8 cellular contexts compared by ENCODE assay signal in the genomic region with DNA sequence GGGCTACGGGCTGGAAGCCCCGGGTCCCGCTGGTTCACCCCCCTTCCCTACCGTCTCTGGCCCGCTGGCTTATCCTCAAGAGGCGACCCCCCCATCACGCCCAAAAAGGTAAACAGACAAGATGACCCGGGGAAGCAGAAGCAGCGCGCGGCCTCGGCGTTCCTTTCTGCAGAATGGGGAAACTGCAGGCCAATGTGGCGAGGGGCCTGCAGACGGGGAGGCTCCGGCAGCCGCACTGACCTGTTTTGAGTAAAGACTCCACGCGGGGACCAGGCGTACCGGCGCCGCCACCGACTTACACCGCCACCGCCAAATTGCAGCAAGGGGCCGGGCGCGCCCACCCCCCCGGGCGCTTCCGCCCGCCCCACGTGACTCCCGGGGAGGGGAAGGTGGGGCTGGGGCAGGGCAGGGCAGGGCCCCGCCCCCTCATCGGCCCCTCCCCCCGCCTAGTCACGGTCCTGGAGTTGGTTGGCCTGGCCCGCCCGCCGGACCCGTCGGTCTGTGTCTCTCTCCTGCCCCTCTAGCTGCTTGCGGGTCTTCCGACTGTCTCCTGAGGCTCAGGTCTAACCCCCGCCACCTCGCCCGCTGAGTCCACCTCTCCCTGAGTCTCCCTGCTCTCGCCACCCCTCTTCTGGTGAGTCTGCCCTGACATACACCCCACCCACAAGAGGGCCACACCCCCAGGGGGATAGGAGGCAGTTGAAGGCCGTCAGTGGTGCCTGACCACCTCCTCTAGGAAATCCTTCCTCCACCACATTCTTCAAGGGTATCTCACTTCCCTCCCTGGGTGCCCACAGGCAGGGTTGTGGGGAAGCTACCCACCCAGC. TPM values are rescaled to one million over a fixed set of nuclear protein-coding genes. Genes with fewer than 3 reads are reported as not detected.
DNase-seq lines count a peak whose midpoint lies in the region; ATAC-seq and TF ChIP-seq lines count a peak whose summit lies in the region.

A gene (minus strand): TSS at position 321 of the 827 bp plus-strand sequence. CDS start 25,280 bp downstream, outside the sequence.

- H4K20me1 ChIP-seq in KMS-11 (ENCODE audit: insufficient read depth) = no peaks in the 10 kb centered on the region

- H4K8ac ChIP-seq in trophoblast cell (ENCODE audit: low read depth, low read length) = peak within 1 kb of the TSS; percentile 72

- peak within 1 kb of the TSS; percentile 78 for H2BK120ac ChIP-seq in trophoblast cell (ENCODE audit: insufficient read depth, low read length, poor library complexity)

- peak within 1 kb of the TSS; percentile 93 for H4K91ac ChIP-seq in trophoblast cell (ENCODE audit: low read depth, low read length)

- H3K4me3 ChIP-seq in KMS-11 (IDR thresholded peaks at IDR 0.05; ENCODE audit: insufficient read depth, low read depth, low read length) (no peak within 1 kb of the TSS), trophoblast cell (ENCODE audit: low read depth, low read length) (peak within 1 kb of the TSS; percentile 64), tibial artery (peak within 1 kb of the TSS; percentile 60 to 71)

- H3K14ac ChIP-seq in trophoblast cell (ENCODE audit: low read length) = peak within 1 kb of the TSS; percentile 84

- peak within 1 kb of the TSS; percentile 45 for H4K12ac ChIP-seq in trophoblast cell (ENCODE audit: low read depth, low read length)

- H3K4me1 Mint-ChIP-seq in activated naive CD8-positive, alpha-beta T cell treated with anti-CD3 and anti-CD28 coated beads for 36 hours = peaks cover 38% of the 10 kb centered on the region

- H3K23ac ChIP-seq in trophoblast cell (ENCODE audit: low read length) = no peak within 1 kb of the TSS

- H3K18ac ChIP-seq in trophoblast cell (ENCODE audit: low read length) = peak within 1 kb of the TSS; percentile 95

- H2BK5ac ChIP-seq in trophoblast cell (ENCODE audit: low read depth, low read length, poor library complexity) = peak within 1 kb of the TSS; percentile 54

- H3K79me2 ChIP-seq in KMS-11 (ENCODE audit: insufficient read depth, low read depth) = peaks cover 9% of the 10 kb centered on the region; the same call in 1 of the 2 replicates
- H3K79me2 ChIP-seq in trophoblast cell (ENCODE audit: control insufficient read depth, insufficient read depth, low read length, poor library complexity) = peaks cover 3% of the 10 kb centered on the region

- H2BK12ac ChIP-seq in trophoblast cell (ENCODE audit: low read length) = peak within 1 kb of the TSS; percentile 25

- TF ChIP-seq CTCF in KMS-11 (conservative IDR thresholded peaks at IDR 0.05; ENCODE audit: low read depth, low read length) (no peak), tibial artery (IDR thresholded peaks at IDR 0.05) (no peak)

- intact Hi-C loops in Right ventricle myocardium superior (cut with DNase I) = no loop called here
- intact Hi-C loops in tibial artery (cut with DNase I; ENCODE audit: low total_unique reads) = no loop called here

- peak within 1 kb of the TSS; percentile 92 for H3K4me3 Mint-ChIP-seq in activated naive CD8-positive, alpha-beta T cell treated with anti-CD3 and anti-CD28 coated beads for 36 hours

- H2AK5ac ChIP-seq in trophoblast cell (ENCODE audit: low read length) = peak within 1 kb of the TSS; percentile 70

- H3K27me3 ChIP-seq in KMS-11 (ENCODE audit: insufficient read depth, low read depth) (no peaks in the 10 kb centered on the region), trophoblast cell (ENCODE audit: insufficient read depth, low read length) (no peaks in the 10 kb centered on the region), tibial artery (no peaks in the 10 kb centered on the region)

- H3K9me3 ChIP-seq in trophoblast cell (ENCODE audit: insufficient read depth, low read depth, low read length) (peaks cover 4% of the 10 kb centered on the region), tibial artery (no peaks in the 10 kb centered on the region)

- DNase-seq in COLO829 (ENCODE audit: low spot score) = peak; percentile 58
- DNase-seq in SW 1271 (lab: John Stamatoyannopoulos, UW) = peak; percentile 89
- DNase-seq in activated naive CD8-positive, alpha-beta T cell treated with anti-CD3 and anti-CD28 coated beads for 36 hours = peak; percentile 71
- DNase-seq in Right ventricle myocardium superior = peak; percentile 85
- peak; percentile 67 to 75 for DNase-seq in trophoblast cell
- peak; percentile 64 to 85 for DNase-seq in tibial artery

- no peaks in the 10 kb centered on the region for H3K36me3 ChIP-seq in KMS-11 (ENCODE audit: insufficient read depth)
- peaks cover 20 to 23% of the 10 kb centered on the region in 2 experiments for H3K36me3 ChIP-seq in trophoblast cell (ENCODE audit: control insufficient read depth in 1 of 2, insufficient read depth in 2 of 2, low read length in 2 of 2)
- peaks cover 0 to 29% (median 3%) of the 10 kb centered on the region in 3 donors for H3K36me3 ChIP-seq in tibial artery

- peaks cover 9% of the 10 kb centered on the region for H3K79me1 ChIP-seq in trophoblast cell (ENCODE audit: low read length)

- no peaks in the 10 kb centered on the region for H3K9me3 Mint-ChIP-seq in activated naive CD8-positive, alpha-beta T cell treated with anti-CD3 and anti-CD28 coated beads for 36 hours

- H2AFZ ChIP-seq in KMS-11 (ENCODE audit: low read depth) = peak within 1 kb of the TSS; percentile 91
- H2AFZ ChIP-seq in trophoblast cell (ENCODE audit: insufficient read depth, low read length, poor library complexity) = peak within 1 kb of the TSS; percentile 60

- H3K4me2 ChIP-seq in KMS-11 = peak within 1 kb of the TSS; percentile 82
- H3K4me2 ChIP-seq in trophoblast cell (ENCODE audit: low read length) = peak within 1 kb of the TSS; percentile 76

- WGBS in trophoblast cell (ENCODE audit: extremely low coverage, insufficient coverage, insufficient read length) = no CpG with 5 or more reads among the region's 51 CpGs

- no peaks in the 10 kb centered on the region for H3K27me3 Mint-ChIP-seq in activated naive CD8-positive, alpha-beta T cell treated with anti-CD3 and anti-CD28 coated beads for 36 hours

- H3K9ac ChIP-seq in KMS-11 (peak within 1 kb of the TSS; percentile 65), trophoblast cell (ENCODE audit: low read length) (no peak within 1 kb of the TSS)

- peak within 1 kb of the TSS; percentile 88 for H3K27ac Mint-ChIP-seq in activated naive CD8-positive, alpha-beta T cell treated with anti-CD3 and anti-CD28 coated beads for 36 hours

- ATAC-seq in GM21390 (IDR thresholded peaks at IDR 0.05; ENCODE audit: unreplicated experiment) (peak; percentile 68), Right ventricle myocardium superior (ENCODE audit: poor library complexity) (peak; percentile 96)

- peaks cover 12% of the 10 kb centered on the region for H3K4me1 ChIP-seq in KMS-11 (ENCODE audit: low read depth, poor library complexity, severe bottlenecking)
- peaks cover 16 to 18% of the 10 kb centered on the region in 2 experiments for H3K4me1 ChIP-seq in trophoblast cell (ENCODE audit: control insufficient read depth in 1 of 2, insufficient read depth in 2 of 2, low read length in 2 of 2)
- H3K4me1 ChIP-seq in tibial artery = peaks cover 0 to 21% (median 20%) of the 10 kb centered on the region in 4 donors

- peak within 1 kb of the TSS; percentile 75 for H3K4ac ChIP-seq in trophoblast cell (ENCODE audit: low read depth, low read length)

- H3K27ac ChIP-seq in KMS-11 (no peak within 1 kb of the TSS), trophoblast cell (ENCODE audit: low read depth, low read length) (peak within 1 kb of the TSS; percentile 28), tibial artery (peak within 1 kb of the TSS; percentile 42 to 50)

- H3K36me3 Mint-ChIP-seq in activated naive CD8-positive, alpha-beta T cell treated with anti-CD3 and anti-CD28 coated beads for 36 hours = peaks cover 4% of the 10 kb centered on the region

RNA-seq across cellular contexts. Expression of the gene that starts here (rescaled TPM):
- 10 to 100 TPM; 49.3 to 52.3 TPM for total RNA-seq in activated naive CD8-positive, alpha-beta T cell treated with anti-CD3 and anti-CD28 coated beads for 36 hours
- total RNA-seq in Right ventricle myocardium superior = 58.0 TPM
- 11.8 and 12.4 TPM in 2 replicates for polyA plus RNA-seq in trophoblast cell (2013)
